In genomic region chr4:37825943-37826281, GRCh38 we compare ENCODE assay signal across 8 cellular contexts. TPM values are rescaled to one million over a fixed set of nuclear protein-coding genes. Genes with fewer than 3 reads are reported as not detected.
A peak's percentile ranks its signal among the peaks of the same experiment; 100 is the strongest.
DNase-seq lines count a peak whose midpoint lies in the region; ATAC-seq and TF ChIP-seq lines count a peak whose summit lies in the region.

No MANE protein-coding gene starts in this region.

- no peak overlapping the region for H3K27ac Mint-ChIP-seq in neural progenitor cell

- H3K9me3 Mint-ChIP-seq in neural progenitor cell = no peaks in the 10 kb centered on the region

- intact Hi-C loops in esophagus squamous epithelium (cut with DNase I) = no loop called here

- DNase-seq in AG08395 (ENCODE audit: low spot score) (peak; percentile 10), UCSD-AML1 (lab: John Stamatoyannopoulos, UW; ENCODE audit: unreplicated experiment) (peak; percentile 58), esophagus squamous epithelium (lab: John Stamatoyannopoulos, UW) (no peak), neural progenitor cell (ENCODE audit: low spot score) (no peak), COLO668 (lab: John Stamatoyannopoulos, UW; ENCODE audit: unreplicated experiment) (no peak)

- peak overlapping the region; percentile 62 for H2AFZ ChIP-seq in neural progenitor cell (replicated peaks)

- H3K4me1 ChIP-seq in esophagus squamous epithelium (peaks cover 11 to 44% (median 21%) of the 10 kb centered on the region in 3 donors), neural progenitor cell (peaks cover 13% of the 10 kb centered on the region)

- peak overlapping the region; percentile 86 for H3K4me2 ChIP-seq in neural progenitor cell

- H3K36me3 ChIP-seq in esophagus squamous epithelium (peaks cover 0 to 12% (median 3%) of the 10 kb centered on the region in 3 donors), neural progenitor cell (peaks cover 4% of the 10 kb centered on the region)

- H3K27me3 Mint-ChIP-seq in neural progenitor cell (ENCODE audit: insufficient read depth, low read depth) = no peaks in the 10 kb centered on the region

- peak overlapping the region; percentile 87 for H3K4me3 Mint-ChIP-seq in neural progenitor cell

- no peak for TF ChIP-seq POLR2A in esophagus squamous epithelium (IDR thresholded peaks at IDR 0.05)

- TF ChIP-seq CTCF in esophagus squamous epithelium (IDR thresholded peaks at IDR 0.05) (no peak), neural progenitor cell (IDR thresholded peaks at IDR 0.05) (no peak)

- H3K4me3 ChIP-seq in esophagus squamous epithelium = peak overlapping the region; percentile 73 to 97 (median 90)
- H3K4me3 ChIP-seq in neural progenitor cell = peak overlapping the region; percentile 69

- H3K79me2 ChIP-seq in neural progenitor cell (ENCODE audit: low read depth) = peaks cover 4% of the 10 kb centered on the region

- no peaks in the 10 kb centered on the region for H3K27me3 ChIP-seq in esophagus squamous epithelium
- peaks cover 40% of the 10 kb centered on the region for H3K27me3 ChIP-seq in neural progenitor cell

- 0% methylated on average over 14 of the region's 14 CpGs for WGBS in esophagus squamous epithelium, 2 donors

- ATAC-seq in GM19025 (IDR thresholded peaks at IDR 0.05; ENCODE audit: low read depth, unreplicated experiment) (peak; percentile 3), HG03378 (IDR thresholded peaks at IDR 0.05; ENCODE audit: unreplicated experiment) (peak; percentile 7), HG02852 (IDR thresholded peaks at IDR 0.05; ENCODE audit: unreplicated experiment) (no peak)

- no peak overlapping the region for H3K9ac ChIP-seq in neural progenitor cell

- peaks cover 16% of the 10 kb centered on the region for H3K4me1 Mint-ChIP-seq in neural progenitor cell

- no peaks in the 10 kb centered on the region for H3K9me3 ChIP-seq in esophagus squamous epithelium
- no peaks in the 10 kb centered on the region for H3K9me3 ChIP-seq in neural progenitor cell (ENCODE audit: low read depth)

- H3F3A ChIP-seq in neural progenitor cell (ENCODE audit: low read depth) = peaks cover 16% of the 10 kb centered on the region

- H3K36me3 Mint-ChIP-seq in neural progenitor cell = peaks cover 8% of the 10 kb centered on the region

- H4K20me1 ChIP-seq in neural progenitor cell (ENCODE audit: low read depth) = peaks cover 16% of the 10 kb centered on the region

- peak overlapping the region; percentile 90 to 97 (median 93) for H3K27ac ChIP-seq in esophagus squamous epithelium
- no peak overlapping the region for H3K27ac ChIP-seq in neural progenitor cell

RNA-seq across cellular contexts. Expression of gene PGM2, which starts 0.6 kb away (rescaled TPM):
- 100 to 1,000 TPM in 2 of 4 donors, 10 to 100 TPM in 2; 65.6 to 127 (median 93.6) TPM for total RNA-seq in esophagus squamous epithelium
- 16.3 and 20.1 TPM in 2 replicates for total RNA-seq in neural progenitor cell (ENCODE audit: low replicate concordance)

Comparison
In these comparisons a context has a peak if more than half of its experiments do, and no peak if none do; other contexts are left out.
1. DNase-seq: peak in AG08395 (single experiment) and UCSD-AML1 (single experiment); none in esophagus squamous epithelium (single experiment), neural progenitor cell (single experiment) and COLO668 (single experiment).